ENCODE assay signal across 8 cellular contexts in the genomic region with DNA sequence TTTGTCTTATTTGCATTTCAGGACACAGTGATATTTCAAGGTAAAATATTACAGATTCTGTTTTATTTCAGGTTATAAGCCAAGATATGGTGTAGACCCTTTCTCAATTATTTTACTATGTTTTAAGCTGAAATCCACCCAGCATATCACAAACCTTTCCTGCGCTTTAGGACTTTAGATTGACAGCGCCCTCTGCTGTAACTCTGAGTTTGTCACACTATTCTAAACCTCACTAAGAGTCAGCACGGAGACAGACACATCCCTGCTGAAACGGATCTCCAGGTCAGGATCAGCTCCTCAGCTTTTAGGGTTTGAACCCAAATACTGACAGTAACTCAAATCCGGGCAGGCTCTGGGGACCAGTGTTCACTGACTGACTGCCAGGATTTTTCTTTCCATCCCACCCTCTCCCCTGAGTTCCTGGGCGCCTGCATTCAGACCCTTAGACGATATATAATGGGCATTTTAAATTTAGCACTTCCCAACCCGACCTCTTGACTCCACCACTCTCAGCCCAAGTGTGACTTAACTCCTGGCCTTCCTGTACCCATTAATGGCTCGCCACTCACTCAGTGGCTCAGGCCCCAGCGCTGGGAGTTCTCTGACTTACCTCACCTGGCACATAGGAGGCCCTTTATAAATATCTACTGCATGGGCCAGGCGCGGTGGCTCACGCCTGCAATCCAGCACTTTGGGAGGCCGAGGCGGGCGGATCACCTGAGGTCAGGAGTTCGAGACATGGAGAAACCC. TPM values are rescaled to one million over a fixed set of nuclear protein-coding genes. Genes with fewer than 3 reads are reported as not detected.
DNase-seq lines count a peak whose midpoint lies in the region; ATAC-seq, FAIRE-seq and TF ChIP-seq lines count a peak whose summit lies in the region.

No MANE protein-coding gene starts in this region.

- H3K4me3 ChIP-seq in small intestine (ENCODE audit: low read depth in 1 of 2, low read length in 2 of 2) (no peak overlapping the region), gastroesophageal sphincter (no peak overlapping the region)

- no peaks in the 10 kb centered on the region for H3K4me1 ChIP-seq in small intestine (ENCODE audit: control insufficient read depth in 2 of 2, insufficient read depth in 1 of 2, low read depth in 1 of 2, low read length in 1 of 2)
- H3K4me1 ChIP-seq in gastroesophageal sphincter, result no peaks in the 10 kb centered on the region

- no peaks in the 10 kb centered on the region for H3K36me3 Mint-ChIP-seq in activated T-cell treated with anti-CD3 and anti-CD28 coated beads, Interleukin-2, amount 50 U/mL, for 72 hours (ENCODE audit: insufficient read depth in 2 of 2)

- H3K36me3 ChIP-seq in small intestine (ENCODE audit: control insufficient read depth in 2 of 2, insufficient read depth in 2 of 2, low read length in 2 of 2) (no peaks in the 10 kb centered on the region), gastroesophageal sphincter (no peaks in the 10 kb centered on the region)

- DNase-seq in A172 (ENCODE audit: low spot score), result peak; percentile 56
- DNase-seq in ELR (ENCODE audit: low read depth), result peak; percentile 75
- DNase-seq in NCI-H226, result peak; percentile 28
- peak; percentile 28 to 33 for DNase-seq in activated T-cell treated with anti-CD3 and anti-CD28 coated beads, Interleukin-2, amount 50 U/mL, for 72 hours
- DNase-seq in left cardiac atrium, result no peak
- peak; percentile 67 for DNase-seq in small intestine

- no peak overlapping the region for H3K4me3 Mint-ChIP-seq in activated T-cell treated with anti-CD3 and anti-CD28 coated beads, Interleukin-2, amount 50 U/mL, for 72 hours

- H3K9me3 Mint-ChIP-seq in activated T-cell treated with anti-CD3 and anti-CD28 coated beads, Interleukin-2, amount 50 U/mL, for 72 hours, result no peaks in the 10 kb centered on the region

- H3K27ac Mint-ChIP-seq in activated T-cell treated with anti-CD3 and anti-CD28 coated beads, Interleukin-2, amount 50 U/mL, for 72 hours, result no peak overlapping the region

- H3K27ac ChIP-seq in small intestine (ENCODE audit: low read depth in 1 of 2, low read length in 1 of 2) (no peak overlapping the region), gastroesophageal sphincter (no peak overlapping the region)

- peaks cover 17% of the 10 kb centered on the region for H3K27me3 Mint-ChIP-seq in activated T-cell treated with anti-CD3 and anti-CD28 coated beads, Interleukin-2, amount 50 U/mL, for 72 hours (ENCODE audit: low read depth)

- H3K27me3 ChIP-seq in small intestine (ENCODE audit: control insufficient read depth in 2 of 2, insufficient read depth in 2 of 2, low read length in 2 of 2), result peaks cover 0 to 3% of the 10 kb centered on the region in 2 donors
- H3K27me3 ChIP-seq in gastroesophageal sphincter, result peaks cover 42% of the 10 kb centered on the region

- peak in 2 of 4 experiments; percentile 26 to 51 for TF ChIP-seq CTCF in gastroesophageal sphincter (IDR thresholded peaks at IDR 0.05)

- H3K4me1 Mint-ChIP-seq in activated T-cell treated with anti-CD3 and anti-CD28 coated beads, Interleukin-2, amount 50 U/mL, for 72 hours (ENCODE audit: low read depth), result peaks cover under 1% of the 10 kb centered on the region

- H3K9me3 ChIP-seq in small intestine (ENCODE audit: control insufficient read depth, low read depth) (no peaks in the 10 kb centered on the region), gastroesophageal sphincter (no peaks in the 10 kb centered on the region)

- TF ChIP-seq POLR2A in gastroesophageal sphincter (IDR thresholded peaks at IDR 0.05), result no peak

- intact Hi-C loops in left cardiac atrium (cut with DNase I), result no loop called here

- TF ChIP-seq EP300 in gastroesophageal sphincter (IDR thresholded peaks at IDR 0.05), result no peak

- FAIRE-seq in small intestine (lab: Jason Lieb, UNC), result no peak

- ATAC-seq in HG02798 (IDR thresholded peaks at IDR 0.05; ENCODE audit: poor library complexity, unreplicated experiment) (peak; percentile 63), left cardiac atrium (peak; percentile 50 to 67), gastroesophageal sphincter (no peak)
- peak; percentile 63 to 64 for ATAC-seq in activated T-cell treated with anti-CD3 and anti-CD28 coated beads, Interleukin-2, amount 50 U/mL, for 72 hours (replicated peaks in 1 of 2)

- 52 to 58% (median 52%) methylated on average over 17 of the region's 17 CpGs for WGBS in small intestine, 3 donors
- WGBS in gastroesophageal sphincter (ENCODE audit: low coverage in 1 of 2), 2 donors, result 19 to 29% methylated on average over 8 to 9 of the region's 17 CpGs

RNA-seq across cellular contexts. Expression of a gene that starts 33.5 kb away (rescaled TPM):
- total RNA-seq in A172 (2014; rRNA removed; shearing (Covaris generic)), result not detected in 2 replicates
- not detected for total RNA-seq in activated T-cell treated with anti-CD3 and anti-CD28 coated beads, Interleukin-2, amount 50 U/mL, for 72 hours
- not detected for total RNA-seq in left cardiac atrium
- under 1 TPM in 1 of 3 donors, not detected in 2; 0.04 TPM for polyA plus RNA-seq in small intestine
- total RNA-seq in gastroesophageal sphincter, result not detected

RNA-seq across cellular contexts. Expression of a gene that starts 45.1 kb away (rescaled TPM):
- 2,482 and 3,666 TPM in 2 replicates for total RNA-seq in A172 (2014; rRNA removed; shearing (Covaris generic))
- 1,000 to 10,000 TPM; 2,044 to 2,227 TPM for total RNA-seq in activated T-cell treated with anti-CD3 and anti-CD28 coated beads, Interleukin-2, amount 50 U/mL, for 72 hours
- total RNA-seq in left cardiac atrium (100 to 1,000 TPM; 286 to 408 TPM), gastroesophageal sphincter (100 to 1,000 TPM; 532 to 835 (median 744) TPM)
- polyA plus RNA-seq in small intestine, result 1,000 to 10,000 TPM; 1,717 to 3,094 (median 2,048) TPM
